21 cellular contexts compared by ENCODE assay signal in the genomic region with DNA sequence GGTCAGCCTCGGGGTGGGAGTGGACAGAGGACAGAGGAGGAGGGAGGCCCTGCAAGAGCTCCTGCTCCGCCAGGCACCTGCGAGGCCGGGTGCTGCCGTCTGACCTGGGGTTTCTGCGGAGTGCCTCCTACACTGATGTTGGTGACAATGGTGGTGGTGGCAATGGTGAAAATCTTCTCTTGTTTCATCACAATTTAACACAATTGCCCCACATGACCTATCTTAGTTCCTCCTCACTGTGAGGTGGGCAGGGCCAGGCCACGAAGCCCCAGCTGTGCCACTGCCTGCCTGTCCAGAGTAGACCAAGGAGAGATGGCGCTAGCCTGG. TPM values are rescaled to one million over a fixed set of nuclear protein-coding genes. Genes with fewer than 3 reads are reported as not detected.
"Had no signal": no experiment of that assay in that cellular context is flagged by ENCODE, and none has a peak within 500 bp of the region (broad histone marks: within the 10 kb centered on the region; RNA-seq: fewer than 3 reads in every experiment).

No MANE protein-coding gene starts in this region.

- H3K27ac ChIP-seq: coronary artery, epithelial cell of prostate, heart left ventricle had no signal

- H3K4me3 Mint-ChIP-seq: activated B cell treated with CpG ODN at 0.5 μM for 24 hours; activated CD4-positive, alpha-beta T cell treated with anti-CD3 and anti-CD28 coated beads for 36 hours; activated naive CD8-positive, alpha-beta T cell treated with anti-CD3 and anti-CD28 coated beads, Interleukin-2, amount 50 U/mL, for 24 hours; activated T-cell treated with anti-CD3 and anti-CD28 coated beads, Interleukin-2, amount 50 U/mL, for 72 hours; nephron progenitor cell; T-helper 1 cell treated with Interleukin-12 subunit alpha and Interleukin-12 subunit beta and Interleukin-4 antibody, amounts not matched to agents 30 μg/mL and 1 μg/mL, for 36 hours had no signal

- H3K4me1 Mint-ChIP-seq: activated CD4-positive, alpha-beta T cell treated with anti-CD3 and anti-CD28 coated beads for 36 hours; activated naive CD8-positive, alpha-beta T cell treated with anti-CD3 and anti-CD28 coated beads, Interleukin-2, amount 50 U/mL, for 24 hours had no signal

- H3K27ac Mint-ChIP-seq: activated B cell treated with CpG ODN at 0.5 μM for 24 hours; activated CD4-positive, alpha-beta T cell treated with anti-CD3 and anti-CD28 coated beads for 36 hours; activated naive CD8-positive, alpha-beta T cell treated with anti-CD3 and anti-CD28 coated beads, Interleukin-2, amount 50 U/mL, for 24 hours; activated T-cell treated with anti-CD3 and anti-CD28 coated beads, Interleukin-2, amount 50 U/mL, for 72 hours; nephron progenitor cell; T-helper 1 cell treated with Interleukin-12 subunit alpha and Interleukin-12 subunit beta and Interleukin-4 antibody, amounts not matched to agents 30 μg/mL and 1 μg/mL, for 36 hours had no signal

- H3K27me3 Mint-ChIP-seq: activated B cell treated with CpG ODN at 0.5 μM for 24 hours had no signal

- H3K9me3 Mint-ChIP-seq: activated B cell treated with CpG ODN at 0.5 μM for 24 hours; activated naive CD8-positive, alpha-beta T cell treated with anti-CD3 and anti-CD28 coated beads, Interleukin-2, amount 50 U/mL, for 24 hours; activated T-cell treated with anti-CD3 and anti-CD28 coated beads, Interleukin-2, amount 50 U/mL, for 72 hours had no signal

- DNase-seq: activated B cell treated with CpG ODN at 0.5 μM for 24 hours; activated CD4-positive, alpha-beta T cell treated with anti-CD3 and anti-CD28 coated beads for 36 hours; activated CD4-positive, alpha-beta T cell treated with anti-CD3 and anti-CD28 coated beads, Interleukin-2, amount 50 U/mL, for 4 hours; activated effector memory CD4-positive, alpha-beta T cell treated with anti-CD3 and anti-CD28 coated beads, Interleukin-2, amount 50 U/mL, for 16 hours; activated naive CD4-positive, alpha-beta T cell treated with anti-CD3 and anti-CD28 coated beads, Interleukin-2, amount 50 U/mL, for 16 hours; activated naive CD8-positive, alpha-beta T cell treated with anti-CD3 and anti-CD28 coated beads, Interleukin-2, amount 50 U/mL, for 24 hours; activated T-cell treated with anti-CD3 and anti-CD28 coated beads, Interleukin-2, amount 50 U/mL, for 72 hours; cerebellar nuclear complex; heart left ventricle; islet precursor cell; left colon; mesenchymal stem cell; nephron progenitor cell; occipital lobe; stimulated activated CD4-positive, alpha-beta T cell treated with anti-CD3 and anti-CD28 coated beads, Interleukin-4, amount 100 ng/mL, for 24 hours; stimulated activated naive CD4-positive, alpha-beta T cell treated with Interleukin-2 at 50 U/mL for 16 hours; T1000 had no signal

- H3K4me3 ChIP-seq: coronary artery, heart left ventricle had no signal

RNA-seq across cellular contexts. Expression of a gene that starts 10.0 kb away (rescaled TPM):
- total RNA-seq: myocyte had no signal
